ENCODE assay signal across 12 cellular contexts in the genomic region with DNA sequence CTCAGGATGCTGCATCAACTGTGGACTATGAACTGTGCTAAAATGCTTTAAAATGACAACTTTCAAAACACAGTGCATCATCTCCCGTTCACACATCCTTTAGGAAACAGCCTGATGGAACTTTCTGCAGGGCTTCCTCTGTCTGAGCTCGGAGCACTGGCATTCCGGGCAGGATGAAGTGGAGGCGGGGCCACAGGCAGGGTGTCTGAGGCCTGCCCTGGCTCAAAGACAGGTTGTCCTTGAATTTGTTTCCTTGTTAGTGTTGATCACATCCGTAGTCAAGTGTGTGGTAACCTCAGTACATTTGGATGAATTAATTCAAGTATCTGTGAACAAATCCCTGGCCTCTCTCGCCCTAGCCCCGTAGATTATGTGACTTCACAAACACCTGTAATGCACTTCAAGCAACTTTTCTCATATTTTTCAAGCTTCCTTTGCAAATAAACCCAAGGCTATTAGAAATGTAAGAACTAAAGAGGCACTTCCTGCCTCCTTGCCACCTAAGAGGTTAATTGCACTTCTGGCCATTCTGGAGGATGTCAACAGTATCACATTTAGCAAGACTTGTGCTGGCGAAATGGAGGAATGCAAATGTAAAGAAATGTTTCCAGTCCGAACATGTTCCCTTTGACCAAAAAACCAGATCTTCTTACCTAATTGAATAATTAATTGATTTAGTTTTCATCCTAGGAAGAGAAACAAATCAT. TPM values are rescaled to one million over a fixed set of nuclear protein-coding genes. Genes with fewer than 3 reads are reported as not detected.
DNase-seq lines count a peak whose midpoint lies in the region; ATAC-seq, FAIRE-seq and TF ChIP-seq lines count a peak whose summit lies in the region.
"Had no signal": no experiment of that assay in that cellular context is flagged by ENCODE, and none has a peak within 500 bp of the region (broad histone marks: within the 10 kb centered on the region; RNA-seq: fewer than 3 reads in every experiment).

No MANE protein-coding gene starts in this region.

- H3K4me3 ChIP-seq in body of pancreas (no peak overlapping the region), HepG2 (replicated peaks in 1 of 3; ENCODE audit: insufficient read depth in 1 of 3, low read depth in 2 of 3, low read length in 3 of 3) (no peak overlapping the region), thoracic aorta (peak overlapping the region; percentile 61)

- CTCF ChIA-PET in HepG2 (lab: Yijun Ruan, JAX; ENCODE audit: low intra/inter-chr PET ratio, low total read pairs), result no interaction called here

- 45 to 48% methylated on average over 9 of the region's 9 CpGs for WGBS in body of pancreas, 2 donors
- 19% methylated on average over 9 of the region's 9 CpGs for WGBS in HepG2 (ENCODE audit: low lambda C conversion rate)

- no peaks in the 10 kb centered on the region for H3K27me3 ChIP-seq in body of pancreas
- H3K27me3 ChIP-seq in HepG2 (ENCODE audit: control insufficient read depth in 1 of 2, insufficient read depth in 2 of 2, low read length in 2 of 2), result peaks cover 0 to 15% of the 10 kb centered on the region in 2 experiments; a peak in 4 of 5 replicates
- no peaks in the 10 kb centered on the region for H3K27me3 ChIP-seq in thoracic aorta (replicated peaks; ENCODE audit: insufficient read depth)

- no peak for TF ChIP-seq RAD21 in HepG2 (CRISPR knock-in tag; IDR thresholded peaks at IDR 0.05)

- ATAC-seq in body of pancreas (peak; percentile 72), HepG2 (no peak), thoracic aorta (ENCODE audit: insufficient number of reproducible peaks, low FRiP score, low read depth) (no peak), GM19328 (IDR thresholded peaks at IDR 0.05; ENCODE audit: unreplicated experiment) (no peak), GM18511 (IDR thresholded peaks at IDR 0.05; ENCODE audit: unreplicated experiment) (no peak), omental fat pad (ENCODE audit: low FRiP score) (no peak)

- FAIRE-seq in HepG2 (lab: Jason Lieb, UNC), result peak; percentile 32

- in situ Hi-C loops in HepG2 (cut with HindIII; ENCODE audit: extremely low pct_ligation_motif_present, low pct_unique_long_range_greater_than_20kb), result no loop called here

- H3K79me2 ChIP-seq in HepG2 (ENCODE audit: insufficient read depth, low read length), result no peaks in the 10 kb centered on the region

- DNase-seq in NCI-H2196 (lab: John Stamatoyannopoulos, UW; ENCODE audit: unreplicated experiment) (peak; percentile 5), NCI-H2196 treated with DMSO at 0.1 percent for 48 hours (lab: John Stamatoyannopoulos, UW; ENCODE audit: unreplicated experiment) (no peak), body of pancreas (peak; percentile 38 to 57 (median 47)), HepG2 (ENCODE audit: low spot score) (no peak), thoracic aorta (ENCODE audit: low spot score) (no peak), omental fat pad (ENCODE audit: low spot score) (no peak)
- DNase-seq: 8988T, NCI-H1048, posterior cingulate gyrus, SHP77 treated with DMSO at 0.1 percent for 48 hours had no signal

- no TSS peak for BruUV-seq in HepG2 (replicated peaks; lab: Mats Ljungman, UMichigan)

- POLR2A ChIA-PET in HepG2 (lab: Yijun Ruan, JAX), result no interaction called here

- peak overlapping the region in 3 of 4 donors; percentile 16 to 69 (median 50) for H3K27ac ChIP-seq in body of pancreas
- no peak overlapping the region for H3K27ac ChIP-seq in HepG2 (ENCODE audit: extremely low read length, insufficient read depth, low read length)
- peak overlapping the region; percentile 18 to 97 for H3K27ac ChIP-seq in thoracic aorta

- H3K9me3 ChIP-seq in body of pancreas (no peaks in the 10 kb centered on the region), HepG2 (ENCODE audit: low read length) (no peaks in the 10 kb centered on the region), thoracic aorta (no peaks in the 10 kb centered on the region)

- H3K9ac ChIP-seq in HepG2 (ENCODE audit: insufficient read depth, low read depth, low read length), result no peak overlapping the region

- H3K4me1 ChIP-seq in body of pancreas (no peaks in the 10 kb centered on the region), HepG2 (ENCODE audit: insufficient read depth, low read length) (no peaks in the 10 kb centered on the region), thoracic aorta (ENCODE audit: control insufficient read depth in 1 of 2, low read depth in 2 of 2) (peaks cover 13 to 78% of the 10 kb centered on the region in 2 donors)

- H3K36me3 ChIP-seq in body of pancreas (replicated peaks in 1 of 2; ENCODE audit: insufficient read depth in 1 of 2, low read depth in 2 of 2), result no peaks in the 10 kb centered on the region
- H3K36me3 ChIP-seq in HepG2 (replicated peaks in 1 of 2; ENCODE audit: control insufficient read depth in 1 of 2, insufficient read depth in 2 of 2, low read length in 2 of 2), result no peaks in the 10 kb centered on the region
- no peaks in the 10 kb centered on the region for H3K36me3 ChIP-seq in thoracic aorta

- no peak overlapping the region for H3K4me2 ChIP-seq in HepG2 (ENCODE audit: low read depth, low read length)

- intact Hi-C loops in body of pancreas (cut with DNase I) (no loop called here), HepG2 (cut with micrococcal nuclease; ENCODE audit: unreplicated experiment) (no loop called here)

- H2AFZ ChIP-seq in HepG2 (ENCODE audit: low read length), result no peak overlapping the region

- no peaks in the 10 kb centered on the region for H4K20me1 ChIP-seq in HepG2 (ENCODE audit: insufficient read depth, low read length)

- TF ChIP-seq POLR2A in body of pancreas (IDR thresholded peaks at IDR 0.05), result no peak
- TF ChIP-seq POLR2A in HepG2 (IDR thresholded peaks at IDR 0.05; ENCODE audit: insufficient read depth in 1 of 2, low read depth in 2 of 2, low read length in 2 of 2), result no peak

- TF ChIP-seq CTCF in body of pancreas (IDR thresholded peaks at IDR 0.05) (no peak), HepG2 (CRISPR knock-in tag; IDR thresholded peaks at IDR 0.05) (no peak), thoracic aorta (IDR thresholded peaks at IDR 0.05) (no peak), omental fat pad (IDR thresholded peaks at IDR 0.05) (no peak)

- TF ChIP-seq EP300 in HepG2 (IDR thresholded peaks at IDR 0.05; ENCODE audit: low read depth in 2 of 2, low read length in 2 of 2) (no peak), HepG2 (CRISPR knock-in tag; IDR thresholded peaks at IDR 0.05; ENCODE audit: borderline replicate concordance) (no peak)

RNA-seq across cellular contexts. Expression of gene CD93, which starts 3.1 kb away (rescaled TPM):
- total RNA-seq in body of pancreas (10 to 100 TPM; 14.2 to 19.2 TPM), HepG2 (2016; rRNA removed; fragmentation: Illumina TruSeq; extraction: Trizol) (not detected in 2 replicates), thoracic aorta (100 to 1,000 TPM in 1 of 2 donors, 10 to 100 TPM in 1; 99.2 to 163 TPM), omental fat pad (100 to 1,000 TPM in 3 of 4 donors, 10 to 100 TPM in 1; 43.8 to 227 (median 140) TPM)
- not detected in 2 replicates for total RNA-seq in HepG2 (2016; cell fraction: cytosol; rRNA removed; fragmentation: Illumina TruSeq; extraction: Trizol; ENCODE audit: low read depth)
- total RNA-seq in HepG2 (2016; cell fraction: insoluble cytoplasmic fraction; rRNA removed; fragmentation: Illumina TruSeq; extraction: Trizol), result not detected in 2 replicates
- total RNA-seq in HepG2 (2016; cell fraction: membrane; rRNA removed; fragmentation: Illumina TruSeq; extraction: Trizol), result not detected in 2 replicates
- not detected in 2 replicates for total RNA-seq in HepG2 (2016; cell fraction: nucleus; rRNA removed; fragmentation: Illumina TruSeq; extraction: Trizol)
- polyA plus RNA-seq in HepG2 (2011; rRNA removed), result not detected in 2 replicates
- 0.01 TPM in 2 replicates for polyA plus RNA-seq in HepG2 (2011; cell fraction: cytosol; rRNA removed)
- not detected in 2 replicates for polyA plus RNA-seq in HepG2 (2011; cell fraction: nucleus; rRNA removed)
- polyA plus RNA-seq in HepG2 (2012), result not detected in 2 replicates
- polyA plus RNA-seq in HepG2 (2016; cell fraction: cytosol; fragmentation: Illumina TruSeq; extraction: Trizol; ENCODE audit: low read depth), result not detected in 2 replicates
- not detected in 2 replicates for polyA plus RNA-seq in HepG2 (2016; cell fraction: insoluble cytoplasmic fraction; fragmentation: Illumina TruSeq; extraction: Trizol; ENCODE audit: low read depth)
- not detected in 2 replicates for polyA plus RNA-seq in HepG2 (2016; cell fraction: membrane; fragmentation: Illumina TruSeq; extraction: Trizol; ENCODE audit: low read depth)
- not detected in 2 replicates for polyA plus RNA-seq in HepG2 (2016; cell fraction: nucleus; fragmentation: Illumina TruSeq; extraction: Trizol; ENCODE audit: insufficient read depth, low read depth)
- polyA minus RNA-seq in HepG2 (2011; rRNA and poly(A)+ RNA removed; ENCODE audit: low replicate concordance), result not detected in 2 replicates
- polyA minus RNA-seq in HepG2 (2011; cell fraction: cytosol; rRNA and poly(A)+ RNA removed), result not detected in 2 replicates
- polyA minus RNA-seq in HepG2 (2011; cell fraction: nucleus; rRNA and poly(A)+ RNA removed), result not detected in 2 replicates

RNA-seq across cellular contexts. Expression of gene THBD, which starts 33.5 kb away (rescaled TPM):
- total RNA-seq in body of pancreas (10 to 100 TPM; 14.3 to 44.2 TPM), HepG2 (2016; rRNA removed; fragmentation: Illumina TruSeq; extraction: Trizol) (not detected in 2 replicates), thoracic aorta (100 to 1,000 TPM; 106 to 266 TPM), omental fat pad (100 to 1,000 TPM in 2 of 4 donors, 10 to 100 TPM in 2; 40.6 to 205 (median 113) TPM)
- total RNA-seq in HepG2 (2016; cell fraction: cytosol; rRNA removed; fragmentation: Illumina TruSeq; extraction: Trizol; ENCODE audit: low read depth), result not detected in 2 replicates
- total RNA-seq in HepG2 (2016; cell fraction: insoluble cytoplasmic fraction; rRNA removed; fragmentation: Illumina TruSeq; extraction: Trizol), result not detected in 2 replicates
- total RNA-seq in HepG2 (2016; cell fraction: membrane; rRNA removed; fragmentation: Illumina TruSeq; extraction: Trizol), result not detected in 2 replicates
- not detected in 2 replicates for total RNA-seq in HepG2 (2016; cell fraction: nucleus; rRNA removed; fragmentation: Illumina TruSeq; extraction: Trizol)
- polyA plus RNA-seq in HepG2 (2011; rRNA removed), result 0.03 TPM in 1 of 2 replicates, not detected in the other
- not detected in 2 replicates for polyA plus RNA-seq in HepG2 (2011; cell fraction: cytosol; rRNA removed)
- not detected in 2 replicates for polyA plus RNA-seq in HepG2 (2011; cell fraction: nucleus; rRNA removed)
- polyA plus RNA-seq in HepG2 (2012), result not detected in 2 replicates
- polyA plus RNA-seq in HepG2 (2016; cell fraction: cytosol; fragmentation: Illumina TruSeq; extraction: Trizol; ENCODE audit: low read depth), result not detected in 2 replicates
- not detected in 2 replicates for polyA plus RNA-seq in HepG2 (2016; cell fraction: insoluble cytoplasmic fraction; fragmentation: Illumina TruSeq; extraction: Trizol; ENCODE audit: low read depth)
- polyA plus RNA-seq in HepG2 (2016; cell fraction: membrane; fragmentation: Illumina TruSeq; extraction: Trizol; ENCODE audit: low read depth), result not detected in 2 replicates
- polyA plus RNA-seq in HepG2 (2016; cell fraction: nucleus; fragmentation: Illumina TruSeq; extraction: Trizol; ENCODE audit: insufficient read depth, low read depth), result not detected in 2 replicates
- polyA minus RNA-seq in HepG2 (2011; rRNA and poly(A)+ RNA removed; ENCODE audit: low replicate concordance), result 0.12 TPM in 1 of 2 replicates, not detected in the other
- not detected in 2 replicates for polyA minus RNA-seq in HepG2 (2011; cell fraction: cytosol; rRNA and poly(A)+ RNA removed)
- not detected in 2 replicates for polyA minus RNA-seq in HepG2 (2011; cell fraction: nucleus; rRNA and poly(A)+ RNA removed)

RNA-seq across cellular contexts. Expression of gene SSTR4, which starts 47.9 kb away (rescaled TPM):
- total RNA-seq in body of pancreas (not detected), HepG2 (2016; rRNA removed; fragmentation: Illumina TruSeq; extraction: Trizol) (not detected in 2 replicates), thoracic aorta (not detected), omental fat pad (not detected)
- not detected in 2 replicates for total RNA-seq in HepG2 (2016; cell fraction: cytosol; rRNA removed; fragmentation: Illumina TruSeq; extraction: Trizol; ENCODE audit: low read depth)
- total RNA-seq in HepG2 (2016; cell fraction: insoluble cytoplasmic fraction; rRNA removed; fragmentation: Illumina TruSeq; extraction: Trizol), result not detected in 2 replicates
- total RNA-seq in HepG2 (2016; cell fraction: membrane; rRNA removed; fragmentation: Illumina TruSeq; extraction: Trizol), result not detected in 2 replicates
- not detected in 2 replicates for total RNA-seq in HepG2 (2016; cell fraction: nucleus; rRNA removed; fragmentation: Illumina TruSeq; extraction: Trizol)
- not detected in 2 replicates for polyA plus RNA-seq in HepG2 (2011; rRNA removed)
- polyA plus RNA-seq in HepG2 (2011; cell fraction: cytosol; rRNA removed), result not detected in 2 replicates
- not detected in 2 replicates for polyA plus RNA-seq in HepG2 (2011; cell fraction: nucleus; rRNA removed)
- polyA plus RNA-seq in HepG2 (2012), result not detected in 2 replicates
- polyA plus RNA-seq in HepG2 (2016; cell fraction: cytosol; fragmentation: Illumina TruSeq; extraction: Trizol; ENCODE audit: low read depth), result not detected in 2 replicates
- polyA plus RNA-seq in HepG2 (2016; cell fraction: insoluble cytoplasmic fraction; fragmentation: Illumina TruSeq; extraction: Trizol; ENCODE audit: low read depth), result not detected in 2 replicates
- not detected in 2 replicates for polyA plus RNA-seq in HepG2 (2016; cell fraction: membrane; fragmentation: Illumina TruSeq; extraction: Trizol; ENCODE audit: low read depth)
- not detected in 2 replicates for polyA plus RNA-seq in HepG2 (2016; cell fraction: nucleus; fragmentation: Illumina TruSeq; extraction: Trizol; ENCODE audit: insufficient read depth, low read depth)
- not detected in 2 replicates for polyA minus RNA-seq in HepG2 (2011; rRNA and poly(A)+ RNA removed; ENCODE audit: low replicate concordance)
- not detected in 2 replicates for polyA minus RNA-seq in HepG2 (2011; cell fraction: cytosol; rRNA and poly(A)+ RNA removed)
- not detected in 2 replicates for polyA minus RNA-seq in HepG2 (2011; cell fraction: nucleus; rRNA and poly(A)+ RNA removed)

Comparison
In these comparisons a context has a peak if more than half of its experiments do, and no peak if none do; other contexts are left out.
1. DNase-seq: peak in NCI-H2196 (single experiment) and body of pancreas (4 of 4); none in NCI-H2196 treated with DMSO at 0.1 percent for 48 hours (single experiment), HepG2 (single experiment), thoracic aorta (single experiment) and omental fat pad (single experiment).
2. RNA of gene CD93, which starts 3.1 kb away (total RNA-seq): 43.8 to 227 TPM in omental fat pad, 99.2 to 163 TPM in thoracic aorta and 14.2 to 19.2 TPM in body of pancreas; not detected in HepG2; every median in the first group is over 10 times any median in the second.
3. RNA of gene THBD, which starts 33.5 kb away (total RNA-seq): 106 to 266 TPM in thoracic aorta, 40.6 to 205 TPM in omental fat pad and 14.3 to 44.2 TPM in body of pancreas; not detected in HepG2; every median in the first group is over 10 times any median in the second.